Comparison of ENCODE assay signal across 1 cellular context in genomic region chr7:133934262-133934973, GRCh38.
A peak's percentile ranks its signal among the peaks of the same experiment; 100 is the strongest.
TF ChIP-seq lines count a peak whose summit lies in the region.

No MANE protein-coding gene starts in this region.

TF ChIP-seq in HEK293, 187 proteins besides CTCF, POLR2A, EP300 and RAD21 (continued from another document):
- TF ChIP-seq INSM2 (tag by site-specific recombination; IDR thresholded peaks at IDR 0.05): peak; percentile 92; the same call in 1 of the 2 replicates
- peak; percentile 77; the same call in 1 of the 2 replicates for TF ChIP-seq GLI2 (tag by site-specific recombination; IDR thresholded peaks at IDR 0.05; ENCODE audit: borderline replicate concordance, low read depth)
- 0 out of 2 replicates have a peak, but pooled peaks have one; percentile 43 for TF ChIP-seq IKZF3 (tag by site-specific recombination; IDR thresholded peaks at IDR 0.05)
- TF ChIP-seq ZEB2 (tag by site-specific recombination; IDR thresholded peaks at IDR 0.05): peak; percentile 63
- TF ChIP-seq ZNF324 (tag by site-specific recombination; IDR thresholded peaks at IDR 0.05): peak; percentile 23; the same call in 1 of the 2 replicates
- peak; percentile 39; the same call in 1 of the 2 replicates for TF ChIP-seq YY1 (tag by site-specific recombination; IDR thresholded peaks at IDR 0.05)
- TF ChIP-seq ZSCAN30 (tag by site-specific recombination; IDR thresholded peaks at IDR 0.05): 0 out of 2 replicates have a peak, but pooled peaks have one; percentile 26
- TF ChIP-seq ZNF140 (tag by site-specific recombination; IDR thresholded peaks at IDR 0.05): no peak
- TF ChIP-seq ZNF501 (tag by site-specific recombination; IDR thresholded peaks at IDR 0.05): 0 out of 2 replicates have a peak, but pooled peaks have one; percentile 68
